In the genomic region with DNA sequence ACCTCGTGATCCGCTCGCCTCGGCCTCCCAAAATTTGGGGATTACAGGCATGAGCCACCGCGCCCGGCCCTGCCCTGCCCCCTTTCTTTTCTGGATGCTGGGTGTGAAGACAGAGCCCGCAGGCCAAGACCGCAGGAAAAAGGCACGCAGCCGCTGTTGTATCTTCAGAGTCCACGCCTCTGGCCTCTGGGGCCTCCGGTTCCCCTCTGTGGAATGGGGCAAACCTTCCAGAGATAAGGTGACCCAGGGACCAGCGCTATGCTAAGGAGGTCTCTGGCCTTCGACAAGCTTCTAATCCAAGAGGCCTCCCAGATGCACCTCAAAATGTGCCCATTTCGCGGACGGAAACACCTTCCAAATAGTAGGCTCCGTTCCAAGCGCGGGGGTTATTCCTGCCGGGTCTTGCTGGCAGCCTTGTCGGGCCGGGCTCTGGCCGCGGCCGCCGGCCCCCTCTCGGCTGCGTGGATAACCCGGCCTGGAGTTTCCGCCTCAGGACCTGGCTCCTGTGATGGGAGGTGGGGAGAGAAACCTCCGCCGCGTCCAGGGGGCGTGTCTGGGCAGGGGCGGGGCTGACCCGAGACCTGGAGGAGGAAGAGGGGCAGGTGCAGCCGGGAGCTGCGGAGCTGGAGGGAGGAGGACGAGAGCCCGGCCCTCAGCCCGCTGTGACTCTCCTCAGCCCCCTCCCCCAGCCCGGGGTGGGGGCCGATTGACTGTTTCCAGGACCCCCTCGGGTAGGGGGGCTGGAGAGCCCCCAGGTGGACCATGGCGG, we compare ENCODE assay signal across 1 cellular context.
TF ChIP-seq lines count a peak whose summit lies in the region.

No MANE protein-coding gene starts in this region.

TF ChIP-seq in H1, 55 proteins besides CTCF, POLR2A, EP300 and RAD21:
- TF ChIP-seq CEBPB (IDR thresholded peaks at IDR 0.05; ENCODE audit: low read depth, low read length) (no peak), ATF2 (IDR thresholded peaks at IDR 0.05; ENCODE audit: low read length) (peak; percentile 72; the same call in 1 of the 2 replicates), SP2 (IDR thresholded peaks at IDR 0.05; ENCODE audit: low read length) (no peak), HDAC2 (IDR thresholded peaks at IDR 0.05; ENCODE audit: borderline replicate concordance in 1 of 2, low read depth in 2 of 2, low read length in 2 of 2) (peak in 1 of 2 experiments; percentile 93; a peak in 2 of 4 replicates), NRF1 (IDR thresholded peaks at IDR 0.05; ENCODE audit: low read depth, low read length) (no peak; the same call in 1 of the 2 replicates), KDM4A (IDR thresholded peaks at IDR 0.05; ENCODE audit: low read depth, low read length, severe bottlenecking) (peak; percentile 67), EGR1 (IDR thresholded peaks at IDR 0.05; ENCODE audit: borderline replicate concordance, low read depth, low read length) (peak; percentile 97), RNF2 (IDR thresholded peaks at IDR 0.05; ENCODE audit: borderline replicate concordance, low read depth, low read length, missing control alignments, poor library complexity, severe bottlenecking) (no peak), CREB1 (IDR thresholded peaks at IDR 0.05) (peak; percentile 81), CHD2 (IDR thresholded peaks at IDR 0.05; ENCODE audit: low read length) (peak; percentile 71; the same call in 1 of the 2 replicates), CBX5 (IDR thresholded peaks at IDR 0.05; ENCODE audit: low read depth, low read length) (no peak), TBP (IDR thresholded peaks at IDR 0.05; ENCODE audit: low read depth, low read length) (peak; percentile 56; the same call in 1 of the 2 replicates), SIX5 (IDR thresholded peaks at IDR 0.05; ENCODE audit: low read depth, low read length) (no peak), GABPA (IDR thresholded peaks at IDR 0.05; ENCODE audit: borderline replicate concordance, insufficient read depth, low read length) (peak; percentile 36; the same call in 1 of the 2 replicates), TAF1 (IDR thresholded peaks at IDR 0.05; ENCODE audit: low read depth, low read length) (peak; percentile 51), RFX5 (IDR thresholded peaks at IDR 0.05; ENCODE audit: borderline replicate concordance, low read depth, low read length) (peak; percentile 79), KDM5A (IDR thresholded peaks at IDR 0.05; ENCODE audit: low read length) (no peak), POU5F1 (IDR thresholded peaks at IDR 0.05; ENCODE audit: low read depth, low read length) (0 out of 2 replicates have a peak, but pooled peaks have one; percentile 23), KDM1A (IDR thresholded peaks at IDR 0.05; ENCODE audit: borderline replicate concordance, low read length) (peak; percentile 99; the same call in 1 of the 2 replicates), HDAC6 (IDR thresholded peaks at IDR 0.05; ENCODE audit: low read depth, low read length) (no peak), SP4 (IDR thresholded peaks at IDR 0.05; ENCODE audit: low read length) (peak; percentile 77; the same call in 1 of the 2 replicates), BACH1 (IDR thresholded peaks at IDR 0.05; ENCODE audit: low read length) (no peak), SRF (IDR thresholded peaks at IDR 0.05; ENCODE audit: low read depth, low read length) (0 out of 2 replicates have a peak, but pooled peaks have one; percentile 23), GTF2F1 (IDR thresholded peaks at IDR 0.05; ENCODE audit: borderline replicate concordance, low read depth, low read length) (no peak), EZH2 (IDR thresholded peaks at IDR 0.05; ENCODE audit: low read depth, low read length, severe bottlenecking) (no peak), SAP30 (IDR thresholded peaks at IDR 0.05; ENCODE audit: insufficient read depth, insufficient replicate concordance, low read length) (no peak), ASH2L (IDR thresholded peaks at IDR 0.05; ENCODE audit: low read length) (no peak), RXRA (IDR thresholded peaks at IDR 0.05; ENCODE audit: insufficient read depth, low read depth, low read length) (0 out of 2 replicates have a peak, but pooled peaks have one; percentile 45), SP1 (IDR thresholded peaks at IDR 0.05; ENCODE audit: low read depth, low read length) (peak; percentile 100), FOSL1 (IDR thresholded peaks at IDR 0.05; ENCODE audit: insufficient read depth, low read depth, low read length) (no peak), JUN (IDR thresholded peaks at IDR 0.05; ENCODE audit: low read depth, low read length) (peak; percentile 72), MAFK (IDR thresholded peaks at IDR 0.05; ENCODE audit: low read depth, low read length) (no peak), CTBP2 (IDR thresholded peaks at IDR 0.05; ENCODE audit: borderline replicate concordance, insufficient read depth, insufficient read length, low read length) (no peak), BRCA1 (IDR thresholded peaks at IDR 0.05; ENCODE audit: low read depth, low read length) (no peak), JUND (IDR thresholded peaks at IDR 0.05; ENCODE audit: low read length) (peak; percentile 74), POLR2AphosphoS5 (IDR thresholded peaks at IDR 0.05; ENCODE audit: low read depth, low read length) (no peak), CBX8 (IDR thresholded peaks at IDR 0.05; ENCODE audit: borderline replicate concordance, low read depth, low read length) (no peak), SIN3A (conservative IDR thresholded peaks at IDR 0.05 in 1 of 2, IDR thresholded peaks at IDR 0.05 in 1 of 2; ENCODE audit: low read depth in 1 of 2, low read length in 2 of 2) (peak; percentile 74 to 95; a peak in 3 of 4 replicates), SUZ12 (IDR thresholded peaks at IDR 0.05; ENCODE audit: low read length) (no peak), YY1 (IDR thresholded peaks at IDR 0.05; ENCODE audit: low read depth, low read length) (peak; percentile 90), TAF7 (optimal IDR thresholded peaks at IDR 0.05; ENCODE audit: borderline replicate concordance, low read depth, low read length) (peak; percentile 75), BCL11A (IDR thresholded peaks at IDR 0.05; ENCODE audit: low read depth in 2 of 2, low read length in 2 of 2) (no peak), RBBP5 (IDR thresholded peaks at IDR 0.05; ENCODE audit: borderline replicate concordance, low read depth, low read length) (no peak), SIRT6 (IDR thresholded peaks at IDR 0.05; ENCODE audit: low read length) (no peak), NANOG (IDR thresholded peaks at IDR 0.05; ENCODE audit: insufficient read depth, low read depth, low read length, poor library complexity, severe bottlenecking) (no peak), ZNF274 (IDR thresholded peaks at IDR 0.05; ENCODE audit: borderline replicate concordance, extremely low read depth, low read length) (no peak), TCF12 (IDR thresholded peaks at IDR 0.05; ENCODE audit: low read depth, low read length) (peak; percentile 70), TEAD4 (IDR thresholded peaks at IDR 0.05; ENCODE audit: low read depth, low read length) (peak; percentile 50), CHD1 (IDR thresholded peaks at IDR 0.05; ENCODE audit: low read depth, low read length) (no peak), PHF8 (conservative IDR thresholded peaks at IDR 0.05; ENCODE audit: low read depth, low read length) (no peak)
- TF ChIP-seq, protein P1, sequence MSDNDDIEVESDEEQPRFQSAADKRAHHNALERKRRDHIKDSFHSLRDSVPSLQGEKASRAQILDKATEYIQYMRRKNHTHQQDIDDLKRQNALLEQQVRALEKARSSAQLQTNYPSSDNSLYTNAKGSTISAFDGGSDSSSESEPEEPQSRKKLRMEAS (IDR thresholded peaks at IDR 0.05) = peak; percentile 69
- TF ChIP-seq, protein P2, sequence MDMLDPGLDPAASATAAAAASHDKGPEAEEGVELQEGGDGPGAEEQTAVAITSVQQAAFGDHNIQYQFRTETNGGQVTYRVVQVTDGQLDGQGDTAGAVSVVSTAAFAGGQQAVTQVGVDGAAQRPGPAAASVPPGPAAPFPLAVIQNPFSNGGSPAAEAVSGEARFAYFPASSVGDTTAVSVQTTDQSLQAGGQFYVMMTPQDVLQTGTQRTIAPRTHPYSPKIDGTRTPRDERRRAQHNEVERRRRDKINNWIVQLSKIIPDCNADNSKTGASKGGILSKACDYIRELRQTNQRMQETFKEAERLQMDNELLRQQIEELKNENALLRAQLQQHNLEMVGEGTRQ (IDR thresholded peaks at IDR 0.05; ENCODE audit: low read length) = no peak
- TF ChIP-seq, protein P3, sequence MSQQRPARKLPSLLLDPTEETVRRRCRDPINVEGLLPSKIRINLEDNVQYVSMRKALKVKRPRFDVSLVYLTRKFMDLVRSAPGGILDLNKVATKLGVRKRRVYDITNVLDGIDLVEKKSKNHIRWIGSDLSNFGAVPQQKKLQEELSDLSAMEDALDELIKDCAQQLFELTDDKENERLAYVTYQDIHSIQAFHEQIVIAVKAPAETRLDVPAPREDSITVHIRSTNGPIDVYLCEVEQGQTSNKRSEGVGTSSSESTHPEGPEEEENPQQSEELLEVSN (IDR thresholded peaks at IDR 0.05) = no peak
- TF ChIP-seq, protein P4, sequence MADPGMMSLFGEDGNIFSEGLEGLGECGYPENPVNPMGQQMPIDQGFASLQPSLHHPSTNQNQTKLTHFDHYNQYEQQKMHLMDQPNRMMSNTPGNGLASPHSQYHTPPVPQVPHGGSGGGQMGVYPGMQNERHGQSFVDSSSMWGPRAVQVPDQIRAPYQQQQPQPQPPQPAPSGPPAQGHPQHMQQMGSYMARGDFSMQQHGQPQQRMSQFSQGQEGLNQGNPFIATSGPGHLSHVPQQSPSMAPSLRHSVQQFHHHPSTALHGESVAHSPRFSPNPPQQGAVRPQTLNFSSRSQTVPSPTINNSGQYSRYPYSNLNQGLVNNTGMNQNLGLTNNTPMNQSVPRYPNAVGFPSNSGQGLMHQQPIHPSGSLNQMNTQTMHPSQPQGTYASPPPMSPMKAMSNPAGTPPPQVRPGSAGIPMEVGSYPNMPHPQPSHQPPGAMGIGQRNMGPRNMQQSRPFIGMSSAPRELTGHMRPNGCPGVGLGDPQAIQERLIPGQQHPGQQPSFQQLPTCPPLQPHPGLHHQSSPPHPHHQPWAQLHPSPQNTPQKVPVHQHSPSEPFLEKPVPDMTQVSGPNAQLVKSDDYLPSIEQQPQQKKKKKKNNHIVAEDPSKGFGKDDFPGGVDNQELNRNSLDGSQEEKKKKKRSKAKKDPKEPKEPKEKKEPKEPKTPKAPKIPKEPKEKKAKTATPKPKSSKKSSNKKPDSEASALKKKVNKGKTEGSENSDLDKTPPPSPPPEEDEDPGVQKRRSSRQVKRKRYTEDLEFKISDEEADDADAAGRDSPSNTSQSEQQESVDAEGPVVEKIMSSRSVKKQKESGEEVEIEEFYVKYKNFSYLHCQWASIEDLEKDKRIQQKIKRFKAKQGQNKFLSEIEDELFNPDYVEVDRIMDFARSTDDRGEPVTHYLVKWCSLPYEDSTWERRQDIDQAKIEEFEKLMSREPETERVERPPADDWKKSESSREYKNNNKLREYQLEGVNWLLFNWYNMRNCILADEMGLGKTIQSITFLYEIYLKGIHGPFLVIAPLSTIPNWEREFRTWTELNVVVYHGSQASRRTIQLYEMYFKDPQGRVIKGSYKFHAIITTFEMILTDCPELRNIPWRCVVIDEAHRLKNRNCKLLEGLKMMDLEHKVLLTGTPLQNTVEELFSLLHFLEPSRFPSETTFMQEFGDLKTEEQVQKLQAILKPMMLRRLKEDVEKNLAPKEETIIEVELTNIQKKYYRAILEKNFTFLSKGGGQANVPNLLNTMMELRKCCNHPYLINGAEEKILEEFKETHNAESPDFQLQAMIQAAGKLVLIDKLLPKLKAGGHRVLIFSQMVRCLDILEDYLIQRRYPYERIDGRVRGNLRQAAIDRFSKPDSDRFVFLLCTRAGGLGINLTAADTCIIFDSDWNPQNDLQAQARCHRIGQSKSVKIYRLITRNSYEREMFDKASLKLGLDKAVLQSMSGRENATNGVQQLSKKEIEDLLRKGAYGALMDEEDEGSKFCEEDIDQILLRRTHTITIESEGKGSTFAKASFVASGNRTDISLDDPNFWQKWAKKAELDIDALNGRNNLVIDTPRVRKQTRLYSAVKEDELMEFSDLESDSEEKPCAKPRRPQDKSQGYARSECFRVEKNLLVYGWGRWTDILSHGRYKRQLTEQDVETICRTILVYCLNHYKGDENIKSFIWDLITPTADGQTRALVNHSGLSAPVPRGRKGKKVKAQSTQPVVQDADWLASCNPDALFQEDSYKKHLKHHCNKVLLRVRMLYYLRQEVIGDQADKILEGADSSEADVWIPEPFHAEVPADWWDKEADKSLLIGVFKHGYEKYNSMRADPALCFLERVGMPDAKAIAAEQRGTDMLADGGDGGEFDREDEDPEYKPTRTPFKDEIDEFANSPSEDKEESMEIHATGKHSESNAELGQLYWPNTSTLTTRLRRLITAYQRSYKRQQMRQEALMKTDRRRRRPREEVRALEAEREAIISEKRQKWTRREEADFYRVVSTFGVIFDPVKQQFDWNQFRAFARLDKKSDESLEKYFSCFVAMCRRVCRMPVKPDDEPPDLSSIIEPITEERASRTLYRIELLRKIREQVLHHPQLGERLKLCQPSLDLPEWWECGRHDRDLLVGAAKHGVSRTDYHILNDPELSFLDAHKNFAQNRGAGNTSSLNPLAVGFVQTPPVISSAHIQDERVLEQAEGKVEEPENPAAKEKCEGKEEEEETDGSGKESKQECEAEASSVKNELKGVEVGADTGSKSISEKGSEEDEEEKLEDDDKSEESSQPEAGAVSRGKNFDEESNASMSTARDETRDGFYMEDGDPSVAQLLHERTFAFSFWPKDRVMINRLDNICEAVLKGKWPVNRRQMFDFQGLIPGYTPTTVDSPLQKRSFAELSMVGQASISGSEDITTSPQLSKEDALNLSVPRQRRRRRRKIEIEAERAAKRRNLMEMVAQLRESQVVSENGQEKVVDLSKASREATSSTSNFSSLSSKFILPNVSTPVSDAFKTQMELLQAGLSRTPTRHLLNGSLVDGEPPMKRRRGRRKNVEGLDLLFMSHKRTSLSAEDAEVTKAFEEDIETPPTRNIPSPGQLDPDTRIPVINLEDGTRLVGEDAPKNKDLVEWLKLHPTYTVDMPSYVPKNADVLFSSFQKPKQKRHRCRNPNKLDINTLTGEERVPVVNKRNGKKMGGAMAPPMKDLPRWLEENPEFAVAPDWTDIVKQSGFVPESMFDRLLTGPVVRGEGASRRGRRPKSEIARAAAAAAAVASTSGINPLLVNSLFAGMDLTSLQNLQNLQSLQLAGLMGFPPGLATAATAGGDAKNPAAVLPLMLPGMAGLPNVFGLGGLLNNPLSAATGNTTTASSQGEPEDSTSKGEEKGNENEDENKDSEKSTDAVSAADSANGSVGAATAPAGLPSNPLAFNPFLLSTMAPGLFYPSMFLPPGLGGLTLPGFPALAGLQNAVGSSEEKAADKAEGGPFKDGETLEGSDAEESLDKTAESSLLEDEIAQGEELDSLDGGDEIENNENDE (IDR thresholded peaks at IDR 0.05; ENCODE audit: insufficient replicate concordance, low read length) = no peak
- TF ChIP-seq, protein P5, sequence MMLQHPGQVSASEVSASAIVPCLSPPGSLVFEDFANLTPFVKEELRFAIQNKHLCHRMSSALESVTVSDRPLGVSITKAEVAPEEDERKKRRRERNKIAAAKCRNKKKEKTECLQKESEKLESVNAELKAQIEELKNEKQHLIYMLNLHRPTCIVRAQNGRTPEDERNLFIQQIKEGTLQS (IDR thresholded peaks at IDR 0.05; ENCODE audit: insufficient read depth, low read depth, low read length) = no peak
